ENCODE assay signal across 1 cellular context in the genomic region with DNA sequence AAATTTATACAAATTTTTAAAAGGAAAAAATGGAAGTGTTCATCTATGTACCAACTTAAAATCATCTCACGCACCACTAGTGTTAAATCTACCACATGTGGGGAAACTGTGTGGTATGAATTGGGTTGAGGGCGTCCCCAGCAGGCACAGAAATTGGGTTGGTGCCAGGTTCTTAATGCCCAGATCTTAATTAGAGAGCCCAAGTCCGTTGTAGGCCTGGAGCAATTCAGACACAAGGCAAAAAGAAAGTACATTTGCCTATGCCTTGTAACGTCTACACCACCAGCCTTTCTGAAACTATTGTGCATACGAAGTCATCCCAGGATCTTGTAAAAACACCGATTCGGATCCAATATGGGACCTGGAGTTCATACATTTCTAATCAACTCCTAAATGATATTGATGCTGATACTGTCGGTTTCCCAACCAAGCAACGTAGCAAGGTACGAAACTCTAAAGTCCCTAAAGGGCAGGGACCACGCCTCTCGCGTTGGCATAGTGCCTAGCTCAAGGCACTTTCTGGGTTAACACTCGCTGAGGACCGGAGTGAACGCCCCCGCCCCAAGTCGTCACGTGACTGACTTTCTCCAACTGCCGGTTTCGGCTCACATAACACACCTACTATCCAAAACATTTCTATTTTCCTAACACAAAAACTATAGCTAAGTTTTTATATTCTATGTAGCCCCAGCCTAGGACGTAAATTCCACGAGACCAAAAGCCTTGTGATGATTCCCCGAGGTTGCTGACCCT.
TF ChIP-seq lines count a peak whose summit lies in the region.

No MANE protein-coding gene starts in this region.

TF ChIP-seq in GM12878, 131 proteins besides CTCF, POLR2A, EP300 and RAD21:
- TF ChIP-seq, protein P1, sequence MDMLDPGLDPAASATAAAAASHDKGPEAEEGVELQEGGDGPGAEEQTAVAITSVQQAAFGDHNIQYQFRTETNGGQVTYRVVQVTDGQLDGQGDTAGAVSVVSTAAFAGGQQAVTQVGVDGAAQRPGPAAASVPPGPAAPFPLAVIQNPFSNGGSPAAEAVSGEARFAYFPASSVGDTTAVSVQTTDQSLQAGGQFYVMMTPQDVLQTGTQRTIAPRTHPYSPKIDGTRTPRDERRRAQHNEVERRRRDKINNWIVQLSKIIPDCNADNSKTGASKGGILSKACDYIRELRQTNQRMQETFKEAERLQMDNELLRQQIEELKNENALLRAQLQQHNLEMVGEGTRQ (IDR thresholded peaks at IDR 0.05; ENCODE audit: borderline replicate concordance, low read depth, low read length), result peak; percentile 86
- TF ChIP-seq TCF3 (IDR thresholded peaks at IDR 0.05; ENCODE audit: borderline replicate concordance, insufficient read depth, low read depth, low read length), result no peak
- no peak for TF ChIP-seq RCOR1 (conservative IDR thresholded peaks at IDR 0.05; ENCODE audit: low read depth, low read length)
- TF ChIP-seq SMAD1 (IDR thresholded peaks at IDR 0.05; ENCODE audit: low read depth, partially characterized antibody), result peak; percentile 56
- TF ChIP-seq GATAD2B (conservative IDR thresholded peaks at IDR 0.05; ENCODE audit: low read depth), result no peak
- TF ChIP-seq TARDBP (IDR thresholded peaks at IDR 0.05; ENCODE audit: borderline replicate concordance), result 0 out of 2 replicates have a peak, but pooled peaks have one; percentile 51
- no peak for TF ChIP-seq ESRRA (IDR thresholded peaks at IDR 0.05; ENCODE audit: low read length)
- TF ChIP-seq, protein P2, sequence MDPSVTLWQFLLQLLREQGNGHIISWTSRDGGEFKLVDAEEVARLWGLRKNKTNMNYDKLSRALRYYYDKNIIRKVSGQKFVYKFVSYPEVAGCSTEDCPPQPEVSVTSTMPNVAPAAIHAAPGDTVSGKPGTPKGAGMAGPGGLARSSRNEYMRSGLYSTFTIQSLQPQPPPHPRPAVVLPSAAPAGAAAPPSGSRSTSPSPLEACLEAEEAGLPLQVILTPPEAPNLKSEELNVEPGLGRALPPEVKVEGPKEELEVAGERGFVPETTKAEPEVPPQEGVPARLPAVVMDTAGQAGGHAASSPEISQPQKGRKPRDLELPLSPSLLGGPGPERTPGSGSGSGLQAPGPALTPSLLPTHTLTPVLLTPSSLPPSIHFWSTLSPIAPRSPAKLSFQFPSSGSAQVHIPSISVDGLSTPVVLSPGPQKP (IDR thresholded peaks at IDR 0.05; ENCODE audit: low read depth, low read length), result no peak
- TF ChIP-seq ATF7 (IDR thresholded peaks at IDR 0.05; ENCODE audit: low read depth), result no peak
- peak in 1 of 2 experiments; percentile 94; a peak in 2 of 3 replicates for TF ChIP-seq EGR1 (IDR thresholded peaks at IDR 0.05; ENCODE audit: borderline replicate concordance in 1 of 2, low read depth in 2 of 2, low read length in 2 of 2)
- TF ChIP-seq, protein P3, sequence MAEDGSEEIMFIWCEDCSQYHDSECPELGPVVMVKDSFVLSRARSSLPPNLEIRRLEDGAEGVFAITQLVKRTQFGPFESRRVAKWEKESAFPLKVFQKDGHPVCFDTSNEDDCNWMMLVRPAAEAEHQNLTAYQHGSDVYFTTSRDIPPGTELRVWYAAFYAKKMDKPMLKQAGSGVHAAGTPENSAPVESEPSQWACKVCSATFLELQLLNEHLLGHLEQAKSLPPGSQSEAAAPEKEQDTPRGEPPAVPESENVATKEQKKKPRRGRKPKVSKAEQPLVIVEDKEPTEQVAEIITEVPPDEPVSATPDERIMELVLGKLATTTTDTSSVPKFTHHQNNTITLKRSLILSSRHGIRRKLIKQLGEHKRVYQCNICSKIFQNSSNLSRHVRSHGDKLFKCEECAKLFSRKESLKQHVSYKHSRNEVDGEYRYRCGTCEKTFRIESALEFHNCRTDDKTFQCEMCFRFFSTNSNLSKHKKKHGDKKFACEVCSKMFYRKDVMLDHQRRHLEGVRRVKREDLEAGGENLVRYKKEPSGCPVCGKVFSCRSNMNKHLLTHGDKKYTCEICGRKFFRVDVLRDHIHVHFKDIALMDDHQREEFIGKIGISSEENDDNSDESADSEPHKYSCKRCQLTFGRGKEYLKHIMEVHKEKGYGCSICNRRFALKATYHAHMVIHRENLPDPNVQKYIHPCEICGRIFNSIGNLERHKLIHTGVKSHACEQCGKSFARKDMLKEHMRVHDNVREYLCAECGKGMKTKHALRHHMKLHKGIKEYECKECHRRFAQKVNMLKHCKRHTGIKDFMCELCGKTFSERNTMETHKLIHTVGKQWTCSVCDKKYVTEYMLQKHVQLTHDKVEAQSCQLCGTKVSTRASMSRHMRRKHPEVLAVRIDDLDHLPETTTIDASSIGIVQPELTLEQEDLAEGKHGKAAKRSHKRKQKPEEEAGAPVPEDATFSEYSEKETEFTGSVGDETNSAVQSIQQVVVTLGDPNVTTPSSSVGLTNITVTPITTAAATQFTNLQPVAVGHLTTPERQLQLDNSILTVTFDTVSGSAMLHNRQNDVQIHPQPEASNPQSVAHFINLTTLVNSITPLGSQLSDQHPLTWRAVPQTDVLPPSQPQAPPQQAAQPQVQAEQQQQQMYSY (CRISPR knock-in tag; IDR thresholded peaks at IDR 0.05), result peak; percentile 84
- TF ChIP-seq ASH2L (IDR thresholded peaks at IDR 0.05; ENCODE audit: borderline replicate concordance, low read depth), result 0 out of 2 replicates have a peak, but pooled peaks have one; percentile 56
- TF ChIP-seq BACH1 (IDR thresholded peaks at IDR 0.05; ENCODE audit: borderline replicate concordance), result 0 out of 2 replicates have a peak, but pooled peaks have one; percentile 12
- no peak for TF ChIP-seq PAX5 (IDR thresholded peaks at IDR 0.05; ENCODE audit: borderline replicate concordance, low read depth, low read length)
- no peak for TF ChIP-seq ZNF217 (IDR thresholded peaks at IDR 0.05)
- peak; percentile 99 for TF ChIP-seq RAD51 (IDR thresholded peaks at IDR 0.05)
- TF ChIP-seq GABPA (IDR thresholded peaks at IDR 0.05; ENCODE audit: low read depth), result no peak
- TF ChIP-seq CHD4 (IDR thresholded peaks at IDR 0.05), result no peak
- TF ChIP-seq TCF7 (IDR thresholded peaks at IDR 0.05; ENCODE audit: borderline replicate concordance), result no peak
- no peak for TF ChIP-seq STAT1 (conservative IDR thresholded peaks at IDR 0.05)
- no peak for TF ChIP-seq HDGF (IDR thresholded peaks at IDR 0.05)
- 0 out of 2 replicates have a peak, but pooled peaks have one; percentile 8 for TF ChIP-seq POLR2AphosphoS5 (IDR thresholded peaks at IDR 0.05; ENCODE audit: low read length)
- peak; percentile 74 to 94 for TF ChIP-seq BHLHE40 (IDR thresholded peaks at IDR 0.05; ENCODE audit: borderline replicate concordance in 1 of 2, low read depth in 2 of 2, low read length in 1 of 2)
- TF ChIP-seq, protein P4, sequence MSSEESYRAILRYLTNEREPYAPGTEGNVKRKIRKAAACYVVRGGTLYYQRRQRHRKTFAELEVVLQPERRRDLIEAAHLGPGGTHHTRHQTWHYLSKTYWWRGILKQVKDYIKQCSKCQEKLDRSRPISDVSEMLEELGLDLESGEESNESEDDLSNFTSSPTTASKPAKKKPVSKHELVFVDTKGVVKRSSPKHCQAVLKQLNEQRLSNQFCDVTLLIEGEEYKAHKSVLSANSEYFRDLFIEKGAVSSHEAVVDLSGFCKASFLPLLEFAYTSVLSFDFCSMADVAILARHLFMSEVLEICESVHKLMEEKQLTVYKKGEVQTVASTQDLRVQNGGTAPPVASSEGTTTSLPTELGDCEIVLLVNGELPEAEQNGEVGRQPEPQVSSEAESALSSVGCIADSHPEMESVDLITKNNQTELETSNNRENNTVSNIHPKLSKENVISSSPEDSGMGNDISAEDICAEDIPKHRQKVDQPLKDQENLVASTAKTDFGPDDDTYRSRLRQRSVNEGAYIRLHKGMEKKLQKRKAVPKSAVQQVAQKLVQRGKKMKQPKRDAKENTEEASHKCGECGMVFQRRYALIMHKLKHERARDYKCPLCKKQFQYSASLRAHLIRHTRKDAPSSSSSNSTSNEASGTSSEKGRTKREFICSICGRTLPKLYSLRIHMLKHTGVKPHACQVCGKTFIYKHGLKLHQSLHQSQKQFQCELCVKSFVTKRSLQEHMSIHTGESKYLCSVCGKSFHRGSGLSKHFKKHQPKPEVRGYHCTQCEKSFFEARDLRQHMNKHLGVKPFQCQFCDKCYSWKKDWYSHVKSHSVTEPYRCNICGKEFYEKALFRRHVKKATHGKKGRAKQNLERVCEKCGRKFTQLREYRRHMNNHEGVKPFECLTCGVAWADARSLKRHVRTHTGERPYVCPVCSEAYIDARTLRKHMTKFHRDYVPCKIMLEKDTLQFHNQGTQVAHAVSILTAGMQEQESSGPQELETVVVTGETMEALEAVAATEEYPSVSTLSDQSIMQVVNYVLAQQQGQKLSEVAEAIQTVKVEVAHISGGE (CRISPR knock-in tag; IDR thresholded peaks at IDR 0.05), result peak; percentile 43; the same call in 1 of the 2 replicates
- TF ChIP-seq, protein P5, sequence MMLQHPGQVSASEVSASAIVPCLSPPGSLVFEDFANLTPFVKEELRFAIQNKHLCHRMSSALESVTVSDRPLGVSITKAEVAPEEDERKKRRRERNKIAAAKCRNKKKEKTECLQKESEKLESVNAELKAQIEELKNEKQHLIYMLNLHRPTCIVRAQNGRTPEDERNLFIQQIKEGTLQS (IDR thresholded peaks at IDR 0.05; ENCODE audit: borderline replicate concordance, extremely low read depth, low read depth, low read length), result peak; percentile 71; the same call in 1 of the 2 replicates
- no peak for TF ChIP-seq IKZF1 (conservative IDR thresholded peaks at IDR 0.05)
- TF ChIP-seq FOXM1 (IDR thresholded peaks at IDR 0.05; ENCODE audit: low read depth, low read length), result no peak
- TF ChIP-seq, protein P6, sequence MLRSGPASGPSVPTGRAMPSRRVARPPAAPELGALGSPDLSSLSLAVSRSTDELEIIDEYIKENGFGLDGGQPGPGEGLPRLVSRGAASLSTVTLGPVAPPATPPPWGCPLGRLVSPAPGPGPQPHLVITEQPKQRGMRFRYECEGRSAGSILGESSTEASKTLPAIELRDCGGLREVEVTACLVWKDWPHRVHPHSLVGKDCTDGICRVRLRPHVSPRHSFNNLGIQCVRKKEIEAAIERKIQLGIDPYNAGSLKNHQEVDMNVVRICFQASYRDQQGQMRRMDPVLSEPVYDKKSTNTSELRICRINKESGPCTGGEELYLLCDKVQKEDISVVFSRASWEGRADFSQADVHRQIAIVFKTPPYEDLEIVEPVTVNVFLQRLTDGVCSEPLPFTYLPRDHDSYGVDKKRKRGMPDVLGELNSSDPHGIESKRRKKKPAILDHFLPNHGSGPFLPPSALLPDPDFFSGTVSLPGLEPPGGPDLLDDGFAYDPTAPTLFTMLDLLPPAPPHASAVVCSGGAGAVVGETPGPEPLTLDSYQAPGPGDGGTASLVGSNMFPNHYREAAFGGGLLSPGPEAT (IDR thresholded peaks at IDR 0.05; ENCODE audit: low read depth), result no peak
- TF ChIP-seq ZSCAN29 (IDR thresholded peaks at IDR 0.05), result no peak
- TF ChIP-seq, protein P7, sequence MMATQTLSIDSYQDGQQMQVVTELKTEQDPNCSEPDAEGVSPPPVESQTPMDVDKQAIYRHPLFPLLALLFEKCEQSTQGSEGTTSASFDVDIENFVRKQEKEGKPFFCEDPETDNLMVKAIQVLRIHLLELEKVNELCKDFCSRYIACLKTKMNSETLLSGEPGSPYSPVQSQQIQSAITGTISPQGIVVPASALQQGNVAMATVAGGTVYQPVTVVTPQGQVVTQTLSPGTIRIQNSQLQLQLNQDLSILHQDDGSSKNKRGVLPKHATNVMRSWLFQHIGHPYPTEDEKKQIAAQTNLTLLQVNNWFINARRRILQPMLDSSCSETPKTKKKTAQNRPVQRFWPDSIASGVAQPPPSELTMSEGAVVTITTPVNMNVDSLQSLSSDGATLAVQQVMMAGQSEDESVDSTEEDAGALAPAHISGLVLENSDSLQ (IDR thresholded peaks at IDR 0.05), result no peak
- no peak for TF ChIP-seq FOS (IDR thresholded peaks at IDR 0.05; ENCODE audit: borderline replicate concordance, extremely low read depth, insufficient read length)
- TF ChIP-seq, protein P8, sequence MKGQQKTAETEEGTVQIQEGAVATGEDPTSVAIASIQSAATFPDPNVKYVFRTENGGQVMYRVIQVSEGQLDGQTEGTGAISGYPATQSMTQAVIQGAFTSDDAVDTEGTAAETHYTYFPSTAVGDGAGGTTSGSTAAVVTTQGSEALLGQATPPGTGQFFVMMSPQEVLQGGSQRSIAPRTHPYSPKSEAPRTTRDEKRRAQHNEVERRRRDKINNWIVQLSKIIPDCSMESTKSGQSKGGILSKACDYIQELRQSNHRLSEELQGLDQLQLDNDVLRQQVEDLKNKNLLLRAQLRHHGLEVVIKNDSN (IDR thresholded peaks at IDR 0.05; ENCODE audit: borderline replicate concordance, extremely low read length, insufficient read depth, low read depth, low read length), result peak; percentile 89
- no peak for TF ChIP-seq KLF5 (IDR thresholded peaks at IDR 0.05; ENCODE audit: partially characterized antibody)
TF ChIP-seq in GM12878: peak in this region for 13.
